Comparison of ENCODE assay signal across 8 cellular contexts in genomic region chr14:20412876-20413784, GRCh38. TPM values are rescaled to one million over a fixed set of nuclear protein-coding genes. Genes with fewer than 3 reads are reported as not detected.
DNase-seq lines count a peak whose midpoint lies in the region; ATAC-seq and TF ChIP-seq lines count a peak whose summit lies in the region.

Gene TEP1, minus strand, starts transcription at chr14:20413501. Its CDS starts 5,062 bp downstream, at chr14:20408439.

- H3K4me3 ChIP-seq in HFF-Myc (replicated peaks; ENCODE audit: low read depth, low read length) = peak within 1 kb of the TSS; percentile 69

- peak within 1 kb of the TSS; percentile 97 for H3K27ac Mint-ChIP-seq in activated naive CD4-positive, alpha-beta T cell treated with anti-CD3 and anti-CD28 coated beads, Interleukin-2, amount 50 U/mL, for 72 hours

- peak; percentile 85 to 86 for ATAC-seq in activated naive CD4-positive, alpha-beta T cell treated with anti-CD3 and anti-CD28 coated beads, Interleukin-2, amount 50 U/mL, for 72 hours

- TF ChIP-seq CTCF in HFF-Myc (IDR thresholded peaks at IDR 0.05; ENCODE audit: low read depth, low read length, missing control alignments) = no peak

- peaks cover 0 to 15% of the 10 kb centered on the region in 2 donors for H3K36me3 Mint-ChIP-seq in activated naive CD4-positive, alpha-beta T cell treated with anti-CD3 and anti-CD28 coated beads, Interleukin-2, amount 50 U/mL, for 72 hours

- no peaks in the 10 kb centered on the region for H3K9me3 Mint-ChIP-seq in activated naive CD4-positive, alpha-beta T cell treated with anti-CD3 and anti-CD28 coated beads, Interleukin-2, amount 50 U/mL, for 72 hours

- peak; percentile 31 for DNase-seq in GF-D8 (lab: John Stamatoyannopoulos, UW)
- peak; percentile 33 for DNase-seq in HFF-Myc (ENCODE audit: extremely low read depth, low read depth)
- DNase-seq in NCI-H1092 (lab: John Stamatoyannopoulos, UW) = peak; percentile 56
- DNase-seq in SKM-1 (lab: John Stamatoyannopoulos, UW; ENCODE audit: unreplicated experiment) = peak; percentile 21
- DNase-seq in activated naive CD4-positive, alpha-beta T cell treated with anti-CD3 and anti-CD28 coated beads, Interleukin-2, amount 50 U/mL, for 72 hours (ENCODE audit: low spot score in 2 of 2) = peak; percentile 71 to 79
- DNase-seq in glomerular visceral epithelial cell (ENCODE audit: extremely low spot score) = peak; percentile 87
- peak; percentile 83 for DNase-seq in occipital lobe (lab: John Stamatoyannopoulos, UW)
- peak; percentile 72 for DNase-seq in superior temporal gyrus (ENCODE audit: extremely low spot score)

RNA-seq across cellular contexts. Expression of gene TEP1, which starts in this region (rescaled TPM):
- 10 to 100 TPM; 43.3 to 69.8 TPM for total RNA-seq in activated naive CD4-positive, alpha-beta T cell treated with anti-CD3 and anti-CD28 coated beads, Interleukin-2, amount 50 U/mL, for 72 hours
- total RNA-seq in occipital lobe = 8.4 TPM

Comparison
In these comparisons a context has a peak if more than half of its experiments do, and no peak if none do; other contexts are left out.
1. Peak in every context shown above with its lines: DNase-seq, ATAC-seq and H3K4me3 ChIP-seq.
2. DNase-seq: peak in every context shown above with its lines; median percentile 87 in glomerular visceral epithelial cell; 83 in occipital lobe; 75 in activated naive CD4-positive, alpha-beta T cell treated with anti-CD3 and anti-CD28 coated beads, Interleukin-2, amount 50 U/mL, for 72 hours; 72 in superior temporal gyrus; 56 in NCI-H1092; 33 in HFF-Myc; 31 in GF-D8; 21 in SKM-1.